27 cellular contexts compared by ENCODE assay signal in the genomic region with DNA sequence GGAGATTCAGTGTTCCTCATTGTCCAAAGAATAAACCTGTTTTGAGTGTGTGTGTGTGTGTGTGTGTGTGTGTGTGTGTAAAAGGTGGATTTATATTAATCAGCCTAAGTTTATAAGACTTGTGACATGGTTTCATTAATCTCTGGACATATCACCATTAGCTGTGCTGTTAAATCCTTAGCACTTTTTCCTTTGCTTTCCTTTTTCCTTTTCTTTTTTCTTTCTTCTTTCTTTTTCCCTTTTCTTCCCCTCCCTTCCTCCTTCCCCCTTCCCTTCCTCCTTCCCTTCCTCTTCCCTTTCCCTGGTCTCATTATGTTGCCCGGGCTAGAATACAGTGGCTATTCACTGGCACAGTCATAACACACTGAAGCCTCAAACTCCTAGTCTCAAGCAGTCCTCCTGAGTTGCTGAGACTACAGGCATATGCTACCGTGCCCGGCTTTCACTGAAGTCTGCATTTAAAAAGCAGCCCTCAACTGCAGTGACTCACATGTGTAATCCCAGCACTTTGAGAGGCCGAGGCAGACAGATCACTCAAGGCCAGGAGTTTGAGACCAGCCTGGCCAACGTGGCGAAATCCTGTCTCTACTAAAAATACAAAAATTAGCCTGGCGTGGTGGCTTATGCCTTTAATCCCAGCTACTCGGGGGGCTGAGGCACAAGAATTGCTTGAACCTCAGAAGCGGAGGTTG. TPM values are rescaled to one million over a fixed set of nuclear protein-coding genes. Genes with fewer than 3 reads are reported as not detected.
"Had no signal": no experiment of that assay in that cellular context is flagged by ENCODE, and none has a peak within 500 bp of the region (broad histone marks: within the 10 kb centered on the region; RNA-seq: fewer than 3 reads in every experiment).

No MANE protein-coding gene starts in this region.

- H3K4me3 ChIP-seq: esophagus squamous epithelium, heart right ventricle, neural progenitor cell, psoas muscle, spleen, testis, transverse colon had no signal

- H3K9me3 ChIP-seq: esophagus squamous epithelium, heart right ventricle, psoas muscle, spleen, testis, transverse colon had no signal

- H3K27me3 ChIP-seq: esophagus squamous epithelium, heart right ventricle, neural progenitor cell, spleen, testis, transverse colon had no signal

- ATAC-seq: heart right ventricle; left cardiac atrium; psoas muscle; stimulated activated naive CD8-positive, alpha-beta T cell treated with anti-CD3 and anti-CD28 coated beads, Interleukin-15, Interleukin-2, amounts not matched to agents 100 U/mL and 50 U/mL, for 24 hours had no signal

- DNase-seq: activated CD4-positive, alpha-beta memory T cell treated with anti-CD3 and anti-CD28 coated beads for 36 hours; activated CD4-positive, CD25-positive, alpha-beta regulatory T cell treated with anti-CD3 and anti-CD28 coated beads, Interleukin-2, amount 50 U/mL, for 72 hours; activated CD8-positive, alpha-beta memory T cell treated with anti-CD3 and anti-CD28 coated beads, Interleukin-2, amount 50 U/mL, for 4 hours; activated naive CD4-positive, alpha-beta T cell; activated naive CD8-positive, alpha-beta T cell treated with anti-CD3 and anti-CD28 coated beads for 36 hours; activated T-cell treated with anti-CD3 and anti-CD28 coated beads, Interleukin-2, amount 50 U/mL, for 1 hour; amniotic stem cell; caudate nucleus; esophagus squamous epithelium; heart right ventricle; left cardiac atrium; occipital lobe; psoas muscle; spleen; stimulated activated naive CD8-positive, alpha-beta T cell treated with anti-CD3 and anti-CD28 coated beads, Interleukin-15, Interleukin-2, amounts not matched to agents 100 U/mL and 50 U/mL, for 24 hours; T-helper 9 cell; testis; transverse colon had no signal

- H3K4me1 Mint-ChIP-seq: activated naive CD8-positive, alpha-beta T cell treated with anti-CD3 and anti-CD28 coated beads for 36 hours; neural progenitor cell had no signal

- H3K27ac Mint-ChIP-seq: activated CD4-positive, alpha-beta memory T cell treated with anti-CD3 and anti-CD28 coated beads for 36 hours; activated naive CD8-positive, alpha-beta T cell treated with anti-CD3 and anti-CD28 coated beads for 36 hours; dendritic cell treated with granulocyte-macrophage colony-stimulating factor and Interleukin-4, amounts not matched to agents 40 ng/mL and 50 ng/mL, for 4 days; neural progenitor cell; T-helper 1 cell treated with Interleukin-12 subunit alpha and Interleukin-12 subunit beta and Interleukin-4 antibody, amounts not matched to agents 30 μg/mL and 1 μg/mL, for 36 hours had no signal

- H3K27me3 Mint-ChIP-seq: activated CD4-positive, alpha-beta memory T cell treated with anti-CD3 and anti-CD28 coated beads for 36 hours; activated CD4-positive, alpha-beta T cell treated with anti-CD3 and anti-CD28 coated beads, Interleukin-2, amount 10 ng/mL, durations not matched to agents 24 days and 14 days; activated naive CD8-positive, alpha-beta T cell treated with anti-CD3 and anti-CD28 coated beads for 36 hours; dendritic cell treated with granulocyte-macrophage colony-stimulating factor and Interleukin-4, amounts not matched to agents 40 ng/mL and 50 ng/mL, for 4 days; naive thymus-derived CD4-positive, alpha-beta T cell had no signal

- H3K4me1 ChIP-seq: esophagus squamous epithelium, neural progenitor cell, parathyroid adenoma, psoas muscle, testis, transverse colon had no signal

- H3K9me3 Mint-ChIP-seq: activated CD4-positive, alpha-beta memory T cell treated with anti-CD3 and anti-CD28 coated beads for 36 hours; activated CD4-positive, alpha-beta T cell treated with anti-CD3 and anti-CD28 coated beads, Interleukin-2, amount 10 ng/mL, durations not matched to agents 24 days and 14 days; activated naive CD8-positive, alpha-beta T cell treated with anti-CD3 and anti-CD28 coated beads for 36 hours; dendritic cell treated with granulocyte-macrophage colony-stimulating factor and Interleukin-4, amounts not matched to agents 40 ng/mL and 50 ng/mL, for 4 days; naive thymus-derived CD4-positive, alpha-beta T cell; neural progenitor cell; T-helper 1 cell treated with Interleukin-12 subunit alpha and Interleukin-12 subunit beta and Interleukin-4 antibody, amounts not matched to agents 30 μg/mL and 1 μg/mL, for 36 hours had no signal

- H3K4me3 Mint-ChIP-seq: activated CD4-positive, alpha-beta memory T cell treated with anti-CD3 and anti-CD28 coated beads for 36 hours; activated CD4-positive, alpha-beta T cell treated with anti-CD3 and anti-CD28 coated beads, Interleukin-2, amount 10 ng/mL, durations not matched to agents 24 days and 14 days; activated naive CD8-positive, alpha-beta T cell treated with anti-CD3 and anti-CD28 coated beads for 36 hours; dendritic cell treated with granulocyte-macrophage colony-stimulating factor and Interleukin-4, amounts not matched to agents 40 ng/mL and 50 ng/mL, for 4 days; naive thymus-derived CD4-positive, alpha-beta T cell; neural progenitor cell; T-helper 1 cell treated with Interleukin-12 subunit alpha and Interleukin-12 subunit beta and Interleukin-4 antibody, amounts not matched to agents 30 μg/mL and 1 μg/mL, for 36 hours had no signal

- H3K27ac ChIP-seq: epithelial cell of prostate, esophagus squamous epithelium, heart right ventricle, neural progenitor cell, parathyroid adenoma, psoas muscle, spleen, testis, transverse colon, WERI-Rb-1 had no signal

RNA-seq across cellular contexts. Expression of a gene that starts 48.6 kb away (rescaled TPM):
- total RNA-seq: activated CD4-positive, alpha-beta T cell treated with anti-CD3 and anti-CD28 coated beads, Interleukin-2, amount 10 ng/mL, durations not matched to agents 24 days and 14 days; mammary epithelial cell; occipital lobe had no signal
- polyA plus RNA-seq: mammary epithelial cell; naive thymus-derived CD4-positive, alpha-beta T cell had no signal
